ENCODE assay signal across 12 cellular contexts in the genomic region with DNA sequence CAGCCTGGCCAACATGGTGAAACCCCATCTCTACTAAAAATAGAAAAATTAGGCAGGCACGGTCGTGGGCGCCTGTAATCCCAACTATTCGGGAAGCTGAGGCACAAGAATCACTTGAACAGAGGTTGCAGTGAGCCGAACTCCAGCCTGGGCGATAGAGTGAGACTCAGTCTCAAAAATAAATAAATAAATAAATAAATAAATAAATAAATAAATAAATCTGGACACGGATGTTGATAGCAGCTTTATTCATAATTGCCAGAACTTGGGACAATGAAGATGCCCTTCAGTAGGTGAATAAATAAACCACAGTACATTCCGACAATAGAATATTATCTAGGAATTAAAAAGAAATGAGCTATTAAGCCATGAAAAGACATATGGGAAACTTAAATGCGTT. TPM values are rescaled to one million over a fixed set of nuclear protein-coding genes. Genes with fewer than 3 reads are reported as not detected.
"Had no signal": no experiment of that assay in that cellular context is flagged by ENCODE, and none has a peak within 500 bp of the region (broad histone marks: within the 10 kb centered on the region; RNA-seq: fewer than 3 reads in every experiment).

No MANE protein-coding gene starts in this region.

- H3K9ac ChIP-seq: GM23248 had no signal

- H2AFZ ChIP-seq: GM23248, GM23338 had no signal

- ATAC-seq: GM23338, HCT116 had no signal

- H3K9me3 Mint-ChIP-seq: GM23338, H9, HFFc6 had no signal

- H3K9me3 ChIP-seq: HAP-1 had no signal

- DNase-seq: GM23248, GOT3, H7, H9, HCEC 1CT, HFFc6 had no signal

- FAIRE-seq: H1, H54 had no signal

- H3K4me1 ChIP-seq: HAP-1 had no signal

- H3K4me3 Mint-ChIP-seq: GM23338, H9, HFFc6 had no signal

- H3K27ac ChIP-seq: GM23248 had no signal

- H3K4me3 ChIP-seq: GM23248, GM23338, HAP-1 had no signal

- H3K27ac Mint-ChIP-seq: GM23338, H9, HFFc6 had no signal

- H3K4me2 ChIP-seq: GM23338 had no signal

- H3K36me3 ChIP-seq: HAP-1 had no signal

RNA-seq across cellular contexts. Expression of gene TMEM30B, which starts 31.1 kb away (rescaled TPM):
- total RNA-seq: H4, HFFc6 had no signal
